In genomic region chr6:138571174-138571573, GRCh38 we compare ENCODE assay signal across 1 cellular context.
TF ChIP-seq lines count a peak whose summit lies in the region.

No MANE protein-coding gene starts in this region.

TF ChIP-seq in GM23338, 12 proteins besides CTCF, POLR2A, EP300 and RAD21 (continued from another document):
- TF ChIP-seq NANOG (IDR thresholded peaks at IDR 0.05; ENCODE audit: borderline replicate concordance): no peak
- TF ChIP-seq JUNB (IDR thresholded peaks at IDR 0.05; ENCODE audit: unreplicated experiment): no peak
- no peak for TF ChIP-seq ZNF114 (CRISPR knock-in tag; IDR thresholded peaks at IDR 0.05)
- no peak for TF ChIP-seq ETS1 (IDR thresholded peaks at IDR 0.05)
- TF ChIP-seq POLR2AphosphoS5 (IDR thresholded peaks at IDR 0.05; ENCODE audit: low read depth): no peak
- TF ChIP-seq CREB1 (CRISPR knock-in tag; IDR thresholded peaks at IDR 0.05; ENCODE audit: low read depth): no peak
- no peak for TF ChIP-seq STAT1 (IDR thresholded peaks at IDR 0.05; ENCODE audit: unreplicated experiment)
- TF ChIP-seq, protein P1, sequence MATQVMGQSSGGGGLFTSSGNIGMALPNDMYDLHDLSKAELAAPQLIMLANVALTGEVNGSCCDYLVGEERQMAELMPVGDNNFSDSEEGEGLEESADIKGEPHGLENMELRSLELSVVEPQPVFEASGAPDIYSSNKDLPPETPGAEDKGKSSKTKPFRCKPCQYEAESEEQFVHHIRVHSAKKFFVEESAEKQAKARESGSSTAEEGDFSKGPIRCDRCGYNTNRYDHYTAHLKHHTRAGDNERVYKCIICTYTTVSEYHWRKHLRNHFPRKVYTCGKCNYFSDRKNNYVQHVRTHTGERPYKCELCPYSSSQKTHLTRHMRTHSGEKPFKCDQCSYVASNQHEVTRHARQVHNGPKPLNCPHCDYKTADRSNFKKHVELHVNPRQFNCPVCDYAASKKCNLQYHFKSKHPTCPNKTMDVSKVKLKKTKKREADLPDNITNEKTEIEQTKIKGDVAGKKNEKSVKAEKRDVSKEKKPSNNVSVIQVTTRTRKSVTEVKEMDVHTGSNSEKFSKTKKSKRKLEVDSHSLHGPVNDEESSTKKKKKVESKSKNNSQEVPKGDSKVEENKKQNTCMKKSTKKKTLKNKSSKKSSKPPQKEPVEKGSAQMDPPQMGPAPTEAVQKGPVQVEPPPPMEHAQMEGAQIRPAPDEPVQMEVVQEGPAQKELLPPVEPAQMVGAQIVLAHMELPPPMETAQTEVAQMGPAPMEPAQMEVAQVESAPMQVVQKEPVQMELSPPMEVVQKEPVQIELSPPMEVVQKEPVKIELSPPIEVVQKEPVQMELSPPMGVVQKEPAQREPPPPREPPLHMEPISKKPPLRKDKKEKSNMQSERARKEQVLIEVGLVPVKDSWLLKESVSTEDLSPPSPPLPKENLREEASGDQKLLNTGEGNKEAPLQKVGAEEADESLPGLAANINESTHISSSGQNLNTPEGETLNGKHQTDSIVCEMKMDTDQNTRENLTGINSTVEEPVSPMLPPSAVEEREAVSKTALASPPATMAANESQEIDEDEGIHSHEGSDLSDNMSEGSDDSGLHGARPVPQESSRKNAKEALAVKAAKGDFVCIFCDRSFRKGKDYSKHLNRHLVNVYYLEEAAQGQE (IDR thresholded peaks at IDR 0.05; ENCODE audit: unreplicated experiment): no peak
